ENCODE assay signal across 1 cellular context in genomic region chr3:79041621-79042020, GRCh38.
TF ChIP-seq lines count a peak whose summit lies in the region.

No MANE protein-coding gene starts in this region.

TF ChIP-seq in H1, 55 proteins besides CTCF, POLR2A, EP300 and RAD21:
- TF ChIP-seq JUND (IDR thresholded peaks at IDR 0.05; ENCODE audit: low read length) (no peak), CHD1 (IDR thresholded peaks at IDR 0.05; ENCODE audit: low read depth, low read length) (no peak), JUN (IDR thresholded peaks at IDR 0.05; ENCODE audit: low read depth, low read length) (no peak), TAF7 (optimal IDR thresholded peaks at IDR 0.05; ENCODE audit: borderline replicate concordance, low read depth, low read length) (no peak), SUZ12 (IDR thresholded peaks at IDR 0.05; ENCODE audit: low read length) (no peak), SP4 (IDR thresholded peaks at IDR 0.05; ENCODE audit: low read length) (no peak), BACH1 (IDR thresholded peaks at IDR 0.05; ENCODE audit: low read length) (no peak), SRF (IDR thresholded peaks at IDR 0.05; ENCODE audit: low read depth, low read length) (no peak), TEAD4 (IDR thresholded peaks at IDR 0.05; ENCODE audit: low read depth, low read length) (no peak), MAFK (IDR thresholded peaks at IDR 0.05; ENCODE audit: low read depth, low read length) (no peak), RXRA (IDR thresholded peaks at IDR 0.05; ENCODE audit: insufficient read depth, low read depth, low read length) (no peak)
